ENCODE assay signal across 1 cellular context in the genomic region with DNA sequence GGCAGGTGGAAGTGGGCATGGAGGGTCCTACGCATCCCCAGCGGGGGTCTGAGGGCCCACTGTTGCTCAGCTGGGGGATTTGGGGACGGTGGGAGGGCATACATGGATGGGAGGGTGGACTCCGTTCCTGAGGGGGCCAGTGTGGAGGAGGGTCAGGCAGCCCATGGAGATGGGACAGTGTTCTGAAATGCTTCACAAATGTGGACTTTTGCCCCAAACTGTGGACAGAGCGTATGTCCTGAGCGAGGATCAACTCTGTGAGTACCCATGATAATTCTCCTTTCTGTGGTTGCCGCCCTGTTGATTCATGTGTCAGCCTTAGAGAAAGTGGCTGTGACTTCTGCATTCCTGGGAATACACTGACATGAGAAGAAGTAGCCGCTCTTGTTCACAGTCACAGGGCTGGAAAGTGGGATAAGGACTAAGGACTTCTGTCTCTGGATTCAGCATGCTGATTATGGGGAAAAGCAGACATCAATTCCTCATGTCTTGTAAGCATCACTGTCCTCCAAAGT.
TF ChIP-seq lines count a peak whose summit lies in the region.

No MANE protein-coding gene starts in this region.

TF ChIP-seq in HepG2, 621 proteins besides CTCF, POLR2A, EP300 and RAD21 (continued from another document and continues in another):
- TF ChIP-seq, protein P1, sequence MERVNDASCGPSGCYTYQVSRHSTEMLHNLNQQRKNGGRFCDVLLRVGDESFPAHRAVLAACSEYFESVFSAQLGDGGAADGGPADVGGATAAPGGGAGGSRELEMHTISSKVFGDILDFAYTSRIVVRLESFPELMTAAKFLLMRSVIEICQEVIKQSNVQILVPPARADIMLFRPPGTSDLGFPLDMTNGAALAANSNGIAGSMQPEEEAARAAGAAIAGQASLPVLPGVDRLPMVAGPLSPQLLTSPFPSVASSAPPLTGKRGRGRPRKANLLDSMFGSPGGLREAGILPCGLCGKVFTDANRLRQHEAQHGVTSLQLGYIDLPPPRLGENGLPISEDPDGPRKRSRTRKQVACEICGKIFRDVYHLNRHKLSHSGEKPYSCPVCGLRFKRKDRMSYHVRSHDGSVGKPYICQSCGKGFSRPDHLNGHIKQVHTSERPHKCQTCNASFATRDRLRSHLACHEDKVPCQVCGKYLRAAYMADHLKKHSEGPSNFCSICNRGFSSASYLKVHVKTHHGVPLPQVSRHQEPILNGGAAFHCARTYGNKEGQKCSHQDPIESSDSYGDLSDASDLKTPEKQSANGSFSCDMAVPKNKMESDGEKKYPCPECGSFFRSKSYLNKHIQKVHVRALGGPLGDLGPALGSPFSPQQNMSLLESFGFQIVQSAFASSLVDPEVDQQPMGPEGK (CRISPR knock-in tag; IDR thresholded peaks at IDR 0.05), result peak; percentile 79
- TF ChIP-seq FOSL2 (CRISPR knock-in tag; IDR thresholded peaks at IDR 0.05), result peak; percentile 71
- TF ChIP-seq ZNF510 (CRISPR knock-in tag; IDR thresholded peaks at IDR 0.05; ENCODE audit: low read depth), result no peak
- peak; percentile 83 for TF ChIP-seq SALL1 (CRISPR knock-in tag; IDR thresholded peaks at IDR 0.05)
- TF ChIP-seq, protein P2, sequence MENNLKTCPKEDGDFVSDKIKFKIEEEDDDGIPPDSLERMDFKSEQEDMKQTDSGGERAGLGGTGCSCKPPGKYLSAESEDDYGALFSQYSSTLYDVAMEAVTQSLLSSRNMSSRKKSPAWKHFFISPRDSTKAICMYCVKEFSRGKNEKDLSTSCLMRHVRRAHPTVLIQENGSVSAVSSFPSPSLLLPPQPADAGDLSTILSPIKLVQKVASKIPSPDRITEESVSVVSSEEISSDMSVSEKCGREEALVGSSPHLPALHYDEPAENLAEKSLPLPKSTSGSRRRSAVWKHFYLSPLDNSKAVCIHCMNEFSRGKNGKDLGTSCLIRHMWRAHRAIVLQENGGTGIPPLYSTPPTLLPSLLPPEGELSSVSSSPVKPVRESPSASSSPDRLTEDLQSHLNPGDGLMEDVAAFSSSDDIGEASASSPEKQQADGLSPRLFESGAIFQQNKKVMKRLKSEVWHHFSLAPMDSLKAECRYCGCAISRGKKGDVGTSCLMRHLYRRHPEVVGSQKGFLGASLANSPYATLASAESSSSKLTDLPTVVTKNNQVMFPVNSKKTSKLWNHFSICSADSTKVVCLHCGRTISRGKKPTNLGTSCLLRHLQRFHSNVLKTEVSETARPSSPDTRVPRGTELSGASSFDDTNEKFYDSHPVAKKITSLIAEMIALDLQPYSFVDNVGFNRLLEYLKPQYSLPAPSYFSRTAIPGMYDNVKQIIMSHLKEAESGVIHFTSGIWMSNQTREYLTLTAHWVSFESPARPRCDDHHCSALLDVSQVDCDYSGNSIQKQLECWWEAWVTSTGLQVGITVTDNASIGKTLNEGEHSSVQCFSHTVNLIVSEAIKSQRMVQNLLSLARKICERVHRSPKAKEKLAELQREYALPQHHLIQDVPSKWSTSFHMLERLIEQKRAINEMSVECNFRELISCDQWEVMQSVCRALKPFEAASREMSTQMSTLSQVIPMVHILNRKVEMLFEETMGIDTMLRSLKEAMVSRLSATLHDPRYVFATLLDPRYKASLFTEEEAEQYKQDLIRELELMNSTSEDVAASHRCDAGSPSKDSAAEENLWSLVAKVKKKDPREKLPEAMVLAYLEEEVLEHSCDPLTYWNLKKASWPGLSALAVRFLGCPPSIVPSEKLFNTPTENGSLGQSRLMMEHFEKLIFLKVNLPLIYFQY (CRISPR knock-in tag; IDR thresholded peaks at IDR 0.05; ENCODE audit: borderline replicate concordance), result no peak
- peak; percentile 64 for TF ChIP-seq SAP130 (CRISPR knock-in tag; IDR thresholded peaks at IDR 0.05; ENCODE audit: low read depth)
- TF ChIP-seq ZBTB7B (CRISPR knock-in tag; IDR thresholded peaks at IDR 0.05), result peak; percentile 78
- peak; percentile 36; the same call in 1 of the 2 replicates for TF ChIP-seq BCL6 (CRISPR knock-in tag; IDR thresholded peaks at IDR 0.05)
- TF ChIP-seq SCMH1 (CRISPR knock-in tag; IDR thresholded peaks at IDR 0.05; ENCODE audit: borderline replicate concordance), result no peak
- peak; percentile 40 for TF ChIP-seq RXRA (CRISPR knock-in tag; IDR thresholded peaks at IDR 0.05)
- TF ChIP-seq TCF12 (IDR thresholded peaks at IDR 0.05), result no peak
- TF ChIP-seq TCF12 (CRISPR knock-in tag; IDR thresholded peaks at IDR 0.05), result no peak
- peak; percentile 69 for TF ChIP-seq RARA (CRISPR knock-in tag; IDR thresholded peaks at IDR 0.05)
- TF ChIP-seq HNF4A (CRISPR knock-in tag; IDR thresholded peaks at IDR 0.05), result peak; percentile 94
- TF ChIP-seq TBX2 (CRISPR knock-in tag; IDR thresholded peaks at IDR 0.05; ENCODE audit: borderline replicate concordance), result peak; percentile 36; the same call in 1 of the 2 replicates
- TF ChIP-seq, protein P3, sequence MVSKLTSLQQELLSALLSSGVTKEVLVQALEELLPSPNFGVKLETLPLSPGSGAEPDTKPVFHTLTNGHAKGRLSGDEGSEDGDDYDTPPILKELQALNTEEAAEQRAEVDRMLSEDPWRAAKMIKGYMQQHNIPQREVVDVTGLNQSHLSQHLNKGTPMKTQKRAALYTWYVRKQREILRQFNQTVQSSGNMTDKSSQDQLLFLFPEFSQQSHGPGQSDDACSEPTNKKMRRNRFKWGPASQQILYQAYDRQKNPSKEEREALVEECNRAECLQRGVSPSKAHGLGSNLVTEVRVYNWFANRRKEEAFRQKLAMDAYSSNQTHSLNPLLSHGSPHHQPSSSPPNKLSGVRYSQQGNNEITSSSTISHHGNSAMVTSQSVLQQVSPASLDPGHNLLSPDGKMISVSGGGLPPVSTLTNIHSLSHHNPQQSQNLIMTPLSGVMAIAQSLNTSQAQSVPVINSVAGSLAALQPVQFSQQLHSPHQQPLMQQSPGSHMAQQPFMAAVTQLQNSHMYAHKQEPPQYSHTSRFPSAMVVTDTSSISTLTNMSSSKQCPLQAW (CRISPR knock-in tag; IDR thresholded peaks at IDR 0.05), result no peak
- 0 out of 2 replicates have a peak, but pooled peaks have one; percentile 49 for TF ChIP-seq ZNF780A (CRISPR knock-in tag; IDR thresholded peaks at IDR 0.05)
- TF ChIP-seq, protein P4, sequence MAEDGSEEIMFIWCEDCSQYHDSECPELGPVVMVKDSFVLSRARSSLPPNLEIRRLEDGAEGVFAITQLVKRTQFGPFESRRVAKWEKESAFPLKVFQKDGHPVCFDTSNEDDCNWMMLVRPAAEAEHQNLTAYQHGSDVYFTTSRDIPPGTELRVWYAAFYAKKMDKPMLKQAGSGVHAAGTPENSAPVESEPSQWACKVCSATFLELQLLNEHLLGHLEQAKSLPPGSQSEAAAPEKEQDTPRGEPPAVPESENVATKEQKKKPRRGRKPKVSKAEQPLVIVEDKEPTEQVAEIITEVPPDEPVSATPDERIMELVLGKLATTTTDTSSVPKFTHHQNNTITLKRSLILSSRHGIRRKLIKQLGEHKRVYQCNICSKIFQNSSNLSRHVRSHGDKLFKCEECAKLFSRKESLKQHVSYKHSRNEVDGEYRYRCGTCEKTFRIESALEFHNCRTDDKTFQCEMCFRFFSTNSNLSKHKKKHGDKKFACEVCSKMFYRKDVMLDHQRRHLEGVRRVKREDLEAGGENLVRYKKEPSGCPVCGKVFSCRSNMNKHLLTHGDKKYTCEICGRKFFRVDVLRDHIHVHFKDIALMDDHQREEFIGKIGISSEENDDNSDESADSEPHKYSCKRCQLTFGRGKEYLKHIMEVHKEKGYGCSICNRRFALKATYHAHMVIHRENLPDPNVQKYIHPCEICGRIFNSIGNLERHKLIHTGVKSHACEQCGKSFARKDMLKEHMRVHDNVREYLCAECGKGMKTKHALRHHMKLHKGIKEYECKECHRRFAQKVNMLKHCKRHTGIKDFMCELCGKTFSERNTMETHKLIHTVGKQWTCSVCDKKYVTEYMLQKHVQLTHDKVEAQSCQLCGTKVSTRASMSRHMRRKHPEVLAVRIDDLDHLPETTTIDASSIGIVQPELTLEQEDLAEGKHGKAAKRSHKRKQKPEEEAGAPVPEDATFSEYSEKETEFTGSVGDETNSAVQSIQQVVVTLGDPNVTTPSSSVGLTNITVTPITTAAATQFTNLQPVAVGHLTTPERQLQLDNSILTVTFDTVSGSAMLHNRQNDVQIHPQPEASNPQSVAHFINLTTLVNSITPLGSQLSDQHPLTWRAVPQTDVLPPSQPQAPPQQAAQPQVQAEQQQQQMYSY (CRISPR knock-in tag; IDR thresholded peaks at IDR 0.05), result no peak
- TF ChIP-seq JUN (CRISPR knock-in tag; IDR thresholded peaks at IDR 0.05), result no peak
- TF ChIP-seq, protein P5, sequence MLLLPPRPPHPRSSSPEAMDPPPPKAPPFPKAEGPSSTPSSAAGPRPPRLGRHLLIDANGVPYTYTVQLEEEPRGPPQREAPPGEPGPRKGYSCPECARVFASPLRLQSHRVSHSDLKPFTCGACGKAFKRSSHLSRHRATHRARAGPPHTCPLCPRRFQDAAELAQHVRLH (CRISPR knock-in tag; IDR thresholded peaks at IDR 0.05; ENCODE audit: borderline replicate concordance, low read depth), result no peak
- TF ChIP-seq SKI (IDR thresholded peaks at IDR 0.05; ENCODE audit: partially characterized antibody), result peak; percentile 32
- TF ChIP-seq ZNF788 (CRISPR knock-in tag; IDR thresholded peaks at IDR 0.05; ENCODE audit: borderline replicate concordance), result peak; percentile 53; the same call in 1 of the 2 replicates
- TF ChIP-seq, protein P6, sequence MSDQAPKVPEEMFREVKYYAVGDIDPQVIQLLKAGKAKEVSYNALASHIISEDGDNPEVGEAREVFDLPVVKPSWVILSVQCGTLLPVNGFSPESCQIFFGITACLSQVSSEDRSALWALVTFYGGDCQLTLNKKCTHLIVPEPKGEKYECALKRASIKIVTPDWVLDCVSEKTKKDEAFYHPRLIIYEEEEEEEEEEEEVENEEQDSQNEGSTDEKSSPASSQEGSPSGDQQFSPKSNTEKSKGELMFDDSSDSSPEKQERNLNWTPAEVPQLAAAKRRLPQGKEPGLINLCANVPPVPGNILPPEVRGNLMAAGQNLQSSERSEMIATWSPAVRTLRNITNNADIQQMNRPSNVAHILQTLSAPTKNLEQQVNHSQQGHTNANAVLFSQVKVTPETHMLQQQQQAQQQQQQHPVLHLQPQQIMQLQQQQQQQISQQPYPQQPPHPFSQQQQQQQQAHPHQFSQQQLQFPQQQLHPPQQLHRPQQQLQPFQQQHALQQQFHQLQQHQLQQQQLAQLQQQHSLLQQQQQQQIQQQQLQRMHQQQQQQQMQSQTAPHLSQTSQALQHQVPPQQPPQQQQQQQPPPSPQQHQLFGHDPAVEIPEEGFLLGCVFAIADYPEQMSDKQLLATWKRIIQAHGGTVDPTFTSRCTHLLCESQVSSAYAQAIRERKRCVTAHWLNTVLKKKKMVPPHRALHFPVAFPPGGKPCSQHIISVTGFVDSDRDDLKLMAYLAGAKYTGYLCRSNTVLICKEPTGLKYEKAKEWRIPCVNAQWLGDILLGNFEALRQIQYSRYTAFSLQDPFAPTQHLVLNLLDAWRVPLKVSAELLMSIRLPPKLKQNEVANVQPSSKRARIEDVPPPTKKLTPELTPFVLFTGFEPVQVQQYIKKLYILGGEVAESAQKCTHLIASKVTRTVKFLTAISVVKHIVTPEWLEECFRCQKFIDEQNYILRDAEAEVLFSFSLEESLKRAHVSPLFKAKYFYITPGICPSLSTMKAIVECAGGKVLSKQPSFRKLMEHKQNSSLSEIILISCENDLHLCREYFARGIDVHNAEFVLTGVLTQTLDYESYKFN (CRISPR knock-in tag; conservative IDR thresholded peaks at IDR 0.05), result peak; percentile 68
- TF ChIP-seq U2AF1 (optimal IDR thresholded peaks at IDR 0.05; ENCODE audit: low read depth, low read length), result no peak
- no peak for TF ChIP-seq SMAD1 (CRISPR knock-in tag; IDR thresholded peaks at IDR 0.05; ENCODE audit: borderline replicate concordance, low read depth)
- peak; percentile 83 for TF ChIP-seq RBM22 (optimal IDR thresholded peaks at IDR 0.05; ENCODE audit: low read length)
- peak; percentile 76; the same call in 1 of the 2 replicates for TF ChIP-seq HNF4G (IDR thresholded peaks at IDR 0.05; ENCODE audit: borderline replicate concordance, low read depth, low read length)
- TF ChIP-seq HNF4G (CRISPR knock-in tag; IDR thresholded peaks at IDR 0.05; ENCODE audit: borderline replicate concordance, low read depth), result peak; percentile 65; the same call in 1 of the 2 replicates
- peak; percentile 49 for TF ChIP-seq ASH2L (IDR thresholded peaks at IDR 0.05; ENCODE audit: insufficient read length, low read depth, low read length)
- TF ChIP-seq, protein P7, sequence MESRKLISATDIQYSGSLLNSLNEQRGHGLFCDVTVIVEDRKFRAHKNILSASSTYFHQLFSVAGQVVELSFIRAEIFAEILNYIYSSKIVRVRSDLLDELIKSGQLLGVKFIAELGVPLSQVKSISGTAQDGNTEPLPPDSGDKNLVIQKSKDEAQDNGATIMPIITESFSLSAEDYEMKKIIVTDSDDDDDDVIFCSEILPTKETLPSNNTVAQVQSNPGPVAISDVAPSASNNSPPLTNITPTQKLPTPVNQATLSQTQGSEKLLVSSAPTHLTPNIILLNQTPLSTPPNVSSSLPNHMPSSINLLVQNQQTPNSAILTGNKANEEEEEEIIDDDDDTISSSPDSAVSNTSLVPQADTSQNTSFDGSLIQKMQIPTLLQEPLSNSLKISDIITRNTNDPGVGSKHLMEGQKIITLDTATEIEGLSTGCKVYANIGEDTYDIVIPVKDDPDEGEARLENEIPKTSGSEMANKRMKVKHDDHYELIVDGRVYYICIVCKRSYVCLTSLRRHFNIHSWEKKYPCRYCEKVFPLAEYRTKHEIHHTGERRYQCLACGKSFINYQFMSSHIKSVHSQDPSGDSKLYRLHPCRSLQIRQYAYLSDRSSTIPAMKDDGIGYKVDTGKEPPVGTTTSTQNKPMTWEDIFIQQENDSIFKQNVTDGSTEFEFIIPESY (CRISPR knock-in tag; IDR thresholded peaks at IDR 0.05), result 0 out of 2 replicates have a peak, but pooled peaks have one; percentile 10
- peak; percentile 33; the same call in 1 of the 2 replicates for TF ChIP-seq KDM1A (CRISPR knock-in tag; IDR thresholded peaks at IDR 0.05)
- TF ChIP-seq RCOR2 (CRISPR knock-in tag; IDR thresholded peaks at IDR 0.05), result no peak
- TF ChIP-seq ZBTB7A (CRISPR knock-in tag; IDR thresholded peaks at IDR 0.05), result 0 out of 2 replicates have a peak, but pooled peaks have one; percentile 33
- TF ChIP-seq, protein P8, sequence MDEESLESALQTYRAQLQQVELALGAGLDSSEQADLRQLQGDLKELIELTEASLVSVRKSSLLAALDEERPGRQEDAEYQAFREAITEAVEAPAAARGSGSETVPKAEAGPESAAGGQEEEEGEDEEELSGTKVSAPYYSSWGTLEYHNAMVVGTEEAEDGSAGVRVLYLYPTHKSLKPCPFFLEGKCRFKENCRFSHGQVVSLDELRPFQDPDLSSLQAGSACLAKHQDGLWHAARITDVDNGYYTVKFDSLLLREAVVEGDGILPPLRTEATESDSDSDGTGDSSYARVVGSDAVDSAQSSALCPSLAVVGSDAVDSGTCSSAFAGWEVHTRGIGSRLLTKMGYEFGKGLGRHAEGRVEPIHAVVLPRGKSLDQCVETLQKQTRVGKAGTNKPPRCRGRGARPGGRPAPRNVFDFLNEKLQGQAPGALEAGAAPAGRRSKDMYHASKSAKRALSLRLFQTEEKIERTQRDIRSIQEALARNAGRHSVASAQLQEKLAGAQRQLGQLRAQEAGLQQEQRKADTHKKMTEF (CRISPR knock-in tag; IDR thresholded peaks at IDR 0.05), result 0 out of 2 replicates have a peak, but pooled peaks have one; percentile 27
- no peak for TF ChIP-seq LCORL (IDR thresholded peaks at IDR 0.05)
- peak; percentile 97 for TF ChIP-seq LCORL (CRISPR knock-in tag; IDR thresholded peaks at IDR 0.05)
- TF ChIP-seq, protein P9, sequence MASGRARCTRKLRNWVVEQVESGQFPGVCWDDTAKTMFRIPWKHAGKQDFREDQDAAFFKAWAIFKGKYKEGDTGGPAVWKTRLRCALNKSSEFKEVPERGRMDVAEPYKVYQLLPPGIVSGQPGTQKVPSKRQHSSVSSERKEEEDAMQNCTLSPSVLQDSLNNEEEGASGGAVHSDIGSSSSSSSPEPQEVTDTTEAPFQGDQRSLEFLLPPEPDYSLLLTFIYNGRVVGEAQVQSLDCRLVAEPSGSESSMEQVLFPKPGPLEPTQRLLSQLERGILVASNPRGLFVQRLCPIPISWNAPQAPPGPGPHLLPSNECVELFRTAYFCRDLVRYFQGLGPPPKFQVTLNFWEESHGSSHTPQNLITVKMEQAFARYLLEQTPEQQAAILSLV (CRISPR knock-in tag; IDR thresholded peaks at IDR 0.05; ENCODE audit: borderline replicate concordance), result 0 out of 2 replicates have a peak, but pooled peaks have one; percentile 29
- no peak for TF ChIP-seq DMAP1 (CRISPR knock-in tag; IDR thresholded peaks at IDR 0.05)
